In genomic region chr17:45234641-45235040, GRCh38 we compare ENCODE assay signal across 8 cellular contexts. TPM values are rescaled to one million over a fixed set of nuclear protein-coding genes. Genes with fewer than 3 reads are reported as not detected.
DNase-seq lines count a peak whose midpoint lies in the region; ATAC-seq lines count a peak whose summit lies in the region.

No MANE protein-coding gene starts in this region.

- CTCF ChIA-PET in activated CD8-positive, alpha-beta memory T cell treated with anti-CD3 and anti-CD28 coated beads, Interleukin-2, amount 10 ng/mL, durations not matched to agents 7 days and 5 days (lab: Charles Lee): interaction anchor here (0.6 to 16.1 kb wide), 17 partner anchors 12 to 184 kb away, joined by 3 to 386 read pairs (median 5); partner anchors contain the start of gene FMNL1

- peaks cover 55% of the 10 kb centered on the region for H3K36me3 Mint-ChIP-seq in activated CD8-positive, alpha-beta memory T cell treated with anti-CD3 and anti-CD28 coated beads, Interleukin-2, amount 10 ng/mL, durations not matched to agents 7 days and 5 days

- ATAC-seq in activated CD8-positive, alpha-beta memory T cell treated with anti-CD3 and anti-CD28 coated beads, Interleukin-2, amount 10 ng/mL, durations not matched to agents 7 days and 5 days: peak; percentile 72
- ATAC-seq in left lobe of liver: peak; percentile 30
- no peak for ATAC-seq in GM21423 (IDR thresholded peaks at IDR 0.05; ENCODE audit: unreplicated experiment)

- DNase-seq in NCI-H1417 (lab: John Stamatoyannopoulos, UW) (peak in 2 of 3 experiments; percentile 33 to 63), NCI-H1417 treated with DMSO at 0.1 percent for 48 hours (lab: John Stamatoyannopoulos, UW) (no peak), NCI-H1694 treated with DMSO at 0.1 percent for 48 hours (lab: John Stamatoyannopoulos, UW) (peak; percentile 41), left lobe of liver (ENCODE audit: low spot score) (peak; percentile 43), inferior parietal cortex (ENCODE audit: extremely low spot score) (no peak), amygdala (lab: John Stamatoyannopoulos, UW) (no peak)
- peak; percentile 66 for DNase-seq in activated CD8-positive, alpha-beta memory T cell treated with anti-CD3 and anti-CD28 coated beads, Interleukin-2, amount 10 ng/mL, durations not matched to agents 7 days and 5 days

- H3K9me3 Mint-ChIP-seq in activated CD8-positive, alpha-beta memory T cell treated with anti-CD3 and anti-CD28 coated beads, Interleukin-2, amount 10 ng/mL, durations not matched to agents 7 days and 5 days (ENCODE audit: low read depth): no peaks in the 10 kb centered on the region

- peak overlapping the region; percentile 69 for H3K27ac Mint-ChIP-seq in activated CD8-positive, alpha-beta memory T cell treated with anti-CD3 and anti-CD28 coated beads, Interleukin-2, amount 10 ng/mL, durations not matched to agents 7 days and 5 days

- no peaks in the 10 kb centered on the region for H3K27me3 Mint-ChIP-seq in activated CD8-positive, alpha-beta memory T cell treated with anti-CD3 and anti-CD28 coated beads, Interleukin-2, amount 10 ng/mL, durations not matched to agents 7 days and 5 days

- no peak overlapping the region for H3K4me3 Mint-ChIP-seq in activated CD8-positive, alpha-beta memory T cell treated with anti-CD3 and anti-CD28 coated beads, Interleukin-2, amount 10 ng/mL, durations not matched to agents 7 days and 5 days

- H3K4me1 Mint-ChIP-seq in activated CD8-positive, alpha-beta memory T cell treated with anti-CD3 and anti-CD28 coated beads, Interleukin-2, amount 10 ng/mL, durations not matched to agents 7 days and 5 days: peaks cover 68% of the 10 kb centered on the region

RNA-seq across cellular contexts. Expression of gene FMNL1, which starts 13.0 kb away (rescaled TPM):
- 100 to 1,000 TPM; 482 to 504 TPM for total RNA-seq in activated CD8-positive, alpha-beta memory T cell treated with anti-CD3 and anti-CD28 coated beads, Interleukin-2, amount 10 ng/mL, durations not matched to agents 7 days and 5 days
- total RNA-seq in left lobe of liver: 3.4 TPM

RNA-seq across cellular contexts. Expression of gene SPATA32, which starts 27.3 kb away (rescaled TPM):
- total RNA-seq in activated CD8-positive, alpha-beta memory T cell treated with anti-CD3 and anti-CD28 coated beads, Interleukin-2, amount 10 ng/mL, durations not matched to agents 7 days and 5 days: under 1 TPM; 0.23 to 0.49 TPM
- not detected for total RNA-seq in left lobe of liver

Comparison
In these comparisons a context has a peak if more than half of its experiments do, and no peak if none do; other contexts are left out.
1. DNase-seq: peak in NCI-H1417 (2 of 3), NCI-H1694 treated with DMSO at 0.1 percent for 48 hours (single experiment), activated CD8-positive, alpha-beta memory T cell treated with anti-CD3 and anti-CD28 coated beads, Interleukin-2, amount 10 ng/mL, durations not matched to agents 7 days and 5 days (single experiment) and left lobe of liver (single experiment); none in NCI-H1417 treated with DMSO at 0.1 percent for 48 hours (single experiment), inferior parietal cortex (single experiment) and amygdala (0 of 56).
2. RNA of gene FMNL1, which starts 13.0 kb away (total RNA-seq): 482 to 504 TPM in activated CD8-positive, alpha-beta memory T cell treated with anti-CD3 and anti-CD28 coated beads, Interleukin-2, amount 10 ng/mL, durations not matched to agents 7 days and 5 days; 3.4 TPM in left lobe of liver (single experiment); every median in the first group is over 100 times any median in the second.